8 cellular contexts compared by ENCODE assay signal in the genomic region with DNA sequence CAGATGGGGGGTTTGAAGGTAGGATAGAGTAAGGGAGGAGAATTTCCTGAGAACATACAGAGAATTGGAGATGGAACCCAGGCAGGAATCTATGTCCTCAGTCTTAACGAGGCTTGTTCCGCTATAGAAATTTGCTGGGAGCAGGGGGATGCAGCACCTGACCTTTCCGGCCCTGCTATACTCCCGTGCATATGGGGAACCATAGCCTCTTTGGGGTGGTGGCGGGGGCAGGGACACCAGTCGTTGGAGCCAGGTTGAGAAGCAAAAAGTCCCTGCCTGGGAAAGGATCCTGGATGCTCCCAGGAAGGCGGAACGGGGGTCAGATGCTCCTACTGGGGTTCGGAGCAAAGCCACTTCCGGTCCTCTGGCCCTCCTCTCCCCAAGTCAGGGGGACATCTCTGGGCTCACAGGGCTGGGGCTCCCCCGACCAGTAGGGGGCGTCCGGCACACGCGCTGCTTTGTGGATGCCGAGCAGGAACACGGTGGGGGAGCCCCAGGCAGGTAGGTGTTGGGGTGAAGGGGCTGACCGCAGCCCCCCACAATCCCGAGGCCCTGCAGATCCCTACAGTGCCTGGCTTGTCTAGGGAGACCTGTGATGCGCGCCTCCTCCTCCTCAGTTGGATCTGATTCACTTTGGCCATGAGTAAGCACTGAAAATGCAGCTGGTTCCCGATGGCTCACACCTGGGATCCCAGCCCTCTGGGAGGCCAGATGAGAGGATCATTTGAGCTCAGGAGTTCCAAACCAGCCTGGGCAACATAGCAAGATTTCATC. TPM values are rescaled to one million over a fixed set of nuclear protein-coding genes. Genes with fewer than 3 reads are reported as not detected.
A peak's percentile ranks its signal among the peaks of the same experiment; 100 is the strongest.
DNase-seq lines count a peak whose midpoint lies in the region; TF ChIP-seq lines count a peak whose summit lies in the region.

No MANE protein-coding gene starts in this region.

- peak overlapping the region; percentile 9; the same call in 1 of the 2 replicates for H3K4me3 ChIP-seq in BE2C (ENCODE audit: low read depth, low read length)
- no peak overlapping the region for H3K4me3 ChIP-seq in astrocyte of the cerebellum (ENCODE audit: low read depth, low read length)
- no peak overlapping the region for H3K4me3 ChIP-seq in iPS-15b (ENCODE audit: low read depth, low read length)

- no peaks in the 10 kb centered on the region for H3K27me3 ChIP-seq in BE2C
- no peaks in the 10 kb centered on the region for H3K27me3 ChIP-seq in iPS-15b (ENCODE audit: control insufficient read depth, insufficient read depth, low read length)

- H3K36me3 ChIP-seq in BE2C = no peaks in the 10 kb centered on the region
- no peaks in the 10 kb centered on the region for H3K36me3 ChIP-seq in iPS-15b (ENCODE audit: control insufficient read depth, insufficient read depth, low read length)

- no peaks in the 10 kb centered on the region for H3K9me3 ChIP-seq in BE2C
- H3K9me3 ChIP-seq in iPS-15b (ENCODE audit: control insufficient read depth, insufficient read depth, low read length) = no peaks in the 10 kb centered on the region

- in situ Hi-C loops in astrocyte of the cerebellum (cut with HindIII; ENCODE audit: low sequenced_read_pairs) = no loop called here

- peak overlapping the region; percentile 54 for H3K9ac ChIP-seq in iPS-15b (ENCODE audit: low read depth, low read length)

- peak; percentile 96 for TF ChIP-seq CTCF in BE2C (IDR thresholded peaks at IDR 0.05; ENCODE audit: low read depth, low read length)
- peak; percentile 99 for TF ChIP-seq CTCF in astrocyte of the cerebellum (IDR thresholded peaks at IDR 0.05; ENCODE audit: low read depth, low read length, missing control alignments)

- peaks cover 5% of the 10 kb centered on the region for H3K4me1 ChIP-seq in BE2C
- H3K4me1 ChIP-seq in iPS-15b (ENCODE audit: control insufficient read depth, insufficient read depth, low read length) = peaks cover under 1% of the 10 kb centered on the region

- DNase-seq in BE2C (peak; percentile 84), GM19238 (ENCODE audit: insufficient read length, low spot score) (peak; percentile 96), KG1 (lab: John Stamatoyannopoulos, UW) (peak; percentile 20), T-helper 9 cell (peak; percentile 84), astrocyte of the cerebellum (ENCODE audit: low read depth) (no peak), HuH-7 (ENCODE audit: low spot score) (no peak)
- DNase-seq in stimulated activated CD4-positive, alpha-beta T cell treated with anti-CD3 and anti-CD28 coated beads, Interleukin-15, amount 100 ng/mL, for 24 hours = peak; percentile 87

RNA-seq across cellular contexts. Expression of a gene that starts 15.5 kb away (rescaled TPM):
- polyA plus RNA-seq in BE2C (2012; ENCODE audit: insufficient read depth, insufficient read length, low read depth) = 40.1 TPM

RNA-seq across cellular contexts. Expression of a gene that starts 27.5 kb away (rescaled TPM):
- polyA plus RNA-seq in BE2C (2012; ENCODE audit: insufficient read depth, insufficient read length, low read depth) = 45.4 TPM

RNA-seq across cellular contexts. Expression of a gene that starts 46.5 kb away (rescaled TPM):
- 0.11 TPM for polyA plus RNA-seq in BE2C (2012; ENCODE audit: insufficient read depth, insufficient read length, low read depth)

Comparison
In these comparisons a context has a peak if more than half of its experiments do, and no peak if none do; other contexts are left out.
1. DNase-seq: peak in BE2C (single experiment), GM19238 (single experiment), KG1 (single experiment), T-helper 9 cell (single experiment) and stimulated activated CD4-positive, alpha-beta T cell treated with anti-CD3 and anti-CD28 coated beads, Interleukin-15, amount 100 ng/mL, for 24 hours (single experiment); none in astrocyte of the cerebellum (single experiment) and HuH-7 (single experiment).